ENCODE assay signal across 22 cellular contexts in genomic region chr6:75409928-75410327, GRCh38.
DNase-seq lines count a peak whose midpoint lies in the region; ATAC-seq, FAIRE-seq and TF ChIP-seq lines count a peak whose summit lies in the region.
"Had no signal": no experiment of that assay in that cellular context is flagged by ENCODE, and none has a peak within 500 bp of the region (broad histone marks: within the 10 kb centered on the region; RNA-seq: fewer than 3 reads in every experiment).

No MANE protein-coding gene starts in this region.

- H3F3A ChIP-seq in GM23338 (replicated peaks; ENCODE audit: low read depth), result no peaks in the 10 kb centered on the region

- H2AFZ ChIP-seq in GM23338, result no peak overlapping the region

- no peaks in the 10 kb centered on the region for H3K9me3 ChIP-seq in Caco-2
- H3K9me3 ChIP-seq: adrenal gland had no signal

- H3K4me3 Mint-ChIP-seq in Caco-2 (ENCODE audit: unreplicated experiment) (no peak overlapping the region), GM23338 (no peak overlapping the region)
- H3K4me3 Mint-ChIP-seq: naive B cell; T-helper 1 cell treated with Interleukin-12 subunit alpha and Interleukin-12 subunit beta and Interleukin-4 antibody, amounts not matched to agents 30 μg/mL and 1 μg/mL, for 36 hours had no signal

- H3K4me1 ChIP-seq in Caco-2, result peaks cover 8% of the 10 kb centered on the region; the same call in 1 of the 2 replicates
- no peaks in the 10 kb centered on the region for H3K4me1 ChIP-seq in GM23338 (ENCODE audit: insufficient read depth)

- H3K9me2 ChIP-seq in GM23338 (ENCODE audit: insufficient read depth), result no peaks in the 10 kb centered on the region; the same call in 1 of the 2 replicates

- H3K36me3 ChIP-seq in Caco-2 (ENCODE audit: control insufficient read depth, insufficient read depth, low read length) (no peaks in the 10 kb centered on the region), GM23338 (ENCODE audit: insufficient read depth) (no peaks in the 10 kb centered on the region)
- H3K36me3 ChIP-seq: adrenal gland, BLaER1 had no signal

- CTCF ChIA-PET in Caco-2 (lab: Charles Lee), result no interaction called here

- H3K4me1 Mint-ChIP-seq in Caco-2 (ENCODE audit: low read depth, unreplicated experiment), result peaks cover 15% of the 10 kb centered on the region
- H3K4me1 Mint-ChIP-seq in GM23338, result no peaks in the 10 kb centered on the region
- H3K4me1 Mint-ChIP-seq: naive B cell had no signal

- FAIRE-seq in RCC 7860 (lab: Jason Lieb, UNC), result peak; percentile 98
- FAIRE-seq: A549 had no signal

- BruUV-seq in Caco-2 (replicated peaks; lab: Mats Ljungman, UMichigan), result no TSS peak

- H4K20me1 ChIP-seq in GM23338 (replicated peaks; ENCODE audit: insufficient read depth), result no peaks in the 10 kb centered on the region
- H4K20me1 ChIP-seq: BLaER1 had no signal

- no peak overlapping the region for H3K4me3 ChIP-seq in foreskin fibroblast (ENCODE audit: low read depth in 1 of 2, low read length in 2 of 2)
- H3K4me3 ChIP-seq in Caco-2 (ENCODE audit: low read depth, low read length), result no peak overlapping the region
- no peak overlapping the region for H3K4me3 ChIP-seq in GM23338
- H3K4me3 ChIP-seq: A549, adrenal gland, BLaER1, cardiac muscle cell had no signal

- no peaks in the 10 kb centered on the region for H3K79me2 ChIP-seq in GM23338 (replicated peaks; ENCODE audit: insufficient read depth)

- TF ChIP-seq CTCF in foreskin fibroblast (IDR thresholded peaks at IDR 0.05; ENCODE audit: low read depth, low read length), result no peak
- no peak for TF ChIP-seq CTCF in Caco-2 (IDR thresholded peaks at IDR 0.05; ENCODE audit: insufficient read depth in 1 of 2, low read depth in 1 of 2, low read length in 1 of 2, severe bottlenecking in 1 of 2, unreplicated experiment in 1 of 2)
- TF ChIP-seq CTCF in GM23338 (conservative IDR thresholded peaks at IDR 0.05; ENCODE audit: low read depth in 2 of 2), result no peak

- H3K27me3 Mint-ChIP-seq in Caco-2 (ENCODE audit: insufficient read depth, unreplicated experiment) (no peaks in the 10 kb centered on the region), GM23338 (ENCODE audit: insufficient read depth, low read depth, poor library complexity) (peaks cover 2% of the 10 kb centered on the region)

- H3K27ac ChIP-seq in GM23338 (ENCODE audit: low read depth), result no peak overlapping the region
- H3K27ac ChIP-seq: adrenal gland, BLaER1, cardiac muscle cell, VCaP had no signal

- no peak overlapping the region for H3K4me2 ChIP-seq in GM23338
- H3K4me2 ChIP-seq: A549, BLaER1 had no signal

- POLR2A ChIA-PET in Caco-2 (lab: Charles Lee), result no interaction called here

- intact Hi-C loops in Caco-2 (cut with micrococcal nuclease; ENCODE audit: unreplicated experiment), result no loop called here

- no peaks in the 10 kb centered on the region for H3K9me3 Mint-ChIP-seq in Caco-2 (ENCODE audit: unreplicated experiment)
- peaks cover 13% of the 10 kb centered on the region for H3K9me3 Mint-ChIP-seq in GM23338
- H3K9me3 Mint-ChIP-seq: T-helper 1 cell treated with Interleukin-12 subunit alpha and Interleukin-12 subunit beta and Interleukin-4 antibody, amounts not matched to agents 30 μg/mL and 1 μg/mL, for 36 hours had no signal

- no peak overlapping the region for H3K27ac Mint-ChIP-seq in Caco-2 (ENCODE audit: unreplicated experiment)
- no peak overlapping the region for H3K27ac Mint-ChIP-seq in GM23338
- H3K27ac Mint-ChIP-seq: T-helper 1 cell treated with Interleukin-12 subunit alpha and Interleukin-12 subunit beta and Interleukin-4 antibody, amounts not matched to agents 30 μg/mL and 1 μg/mL, for 36 hours had no signal

- peak; percentile 58 for DNase-seq in A172 (ENCODE audit: low spot score)
- peak; percentile 99 for DNase-seq in RCC 7860 (ENCODE audit: low spot score)
- peak; percentile 82 to 86 for DNase-seq in foreskin fibroblast
- DNase-seq in Caco-2, result no peak
- no peak for DNase-seq in GM23338 (ENCODE audit: low spot score)
- no peak for DNase-seq in NCI-H146 (lab: John Stamatoyannopoulos, UW)
- DNase-seq: activated gamma-delta T cell; adrenal gland; Calu3; left colon; mesendoderm; naive B cell; NCI-H1436; NCI-H69; stimulated activated CD4-positive, alpha-beta T cell treated with anti-CD3 and anti-CD28 coated beads, Interleukin-12 subunit alpha, Interleukin-12 subunit beta, amount 100 ng/mL, for 4 hours had no signal

- H3K27me3 ChIP-seq in Caco-2 (replicated peaks; ENCODE audit: control insufficient read depth, insufficient read depth, low read length) (no peaks in the 10 kb centered on the region), GM23338 (ENCODE audit: insufficient read depth) (no peaks in the 10 kb centered on the region)
- H3K27me3 ChIP-seq: adrenal gland, BLaER1, cardiac muscle cell had no signal

- H3K36me3 Mint-ChIP-seq in Caco-2 (ENCODE audit: insufficient read depth, unreplicated experiment) (no peaks in the 10 kb centered on the region), GM23338 (ENCODE audit: low read depth) (no peaks in the 10 kb centered on the region; the same call in 2 of the 3 replicates)
- H3K36me3 Mint-ChIP-seq: naive B cell had no signal

- ATAC-seq in GM19463 (IDR thresholded peaks at IDR 0.05; ENCODE audit: unreplicated experiment), result peak; percentile 51
- ATAC-seq in GM23338, result no peak
- no peak for ATAC-seq in GM19395 (IDR thresholded peaks at IDR 0.05; ENCODE audit: unreplicated experiment)
- ATAC-seq: A549, left colon had no signal

TF ChIP-seq in GM23338, 12 proteins besides CTCF, POLR2A, EP300 and RAD21 (continues in another document):
- no peak for TF ChIP-seq CREB1 (CRISPR knock-in tag; IDR thresholded peaks at IDR 0.05; ENCODE audit: low read depth)
- no peak for TF ChIP-seq NANOG (IDR thresholded peaks at IDR 0.05; ENCODE audit: borderline replicate concordance)
- TF ChIP-seq EZH2 (IDR thresholded peaks at IDR 0.05; ENCODE audit: low read depth, unreplicated experiment), result no peak
- TF ChIP-seq POLR2AphosphoS5 (IDR thresholded peaks at IDR 0.05; ENCODE audit: low read depth), result no peak
- TF ChIP-seq REST (IDR thresholded peaks at IDR 0.05; ENCODE audit: unreplicated experiment), result no peak
- TF ChIP-seq ZNF114 (CRISPR knock-in tag; IDR thresholded peaks at IDR 0.05), result no peak
- TF ChIP-seq EZH2phosphoT487 (IDR thresholded peaks at IDR 0.05; ENCODE audit: unreplicated experiment), result no peak
- TF ChIP-seq ZNF331 (CRISPR knock-in tag; IDR thresholded peaks at IDR 0.05; ENCODE audit: low read depth), result no peak
- no peak for TF ChIP-seq JUNB (IDR thresholded peaks at IDR 0.05; ENCODE audit: unreplicated experiment)
- no peak for TF ChIP-seq ETS1 (IDR thresholded peaks at IDR 0.05)
- no peak for TF ChIP-seq STAT1 (IDR thresholded peaks at IDR 0.05; ENCODE audit: unreplicated experiment)

Comparison
In these comparisons a context has a peak if more than half of its experiments do, and no peak if none do; other contexts are left out.
1. DNase-seq: peak in A172 (single experiment), RCC 7860 (single experiment) and foreskin fibroblast (2 of 2); none in Caco-2 (0 of 2), GM23338 (single experiment) and NCI-H146 (single experiment).